Comparison of ENCODE assay signal across 14 cellular contexts in the genomic region with DNA sequence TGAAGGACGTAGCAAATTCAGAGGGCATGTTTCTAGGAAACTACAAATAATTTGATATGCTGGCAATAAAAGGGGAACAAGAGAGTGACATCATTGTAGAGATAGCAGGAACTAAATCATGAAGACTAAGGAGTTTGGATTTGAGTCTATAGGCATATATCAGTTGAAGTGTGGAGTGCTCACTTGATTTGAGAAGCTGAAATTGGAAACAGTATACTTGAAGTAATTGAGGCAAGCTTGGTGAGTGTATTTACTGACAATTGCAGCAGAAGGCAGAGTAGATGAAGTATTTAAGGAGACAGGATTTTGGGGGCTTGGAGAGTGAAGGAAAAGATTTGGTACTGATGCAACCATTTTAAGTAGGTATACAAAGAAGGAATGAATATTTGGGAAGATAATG. TPM values are rescaled to one million over a fixed set of nuclear protein-coding genes. Genes with fewer than 3 reads are reported as not detected.
DNase-seq lines count a peak whose midpoint lies in the region; ATAC-seq and TF ChIP-seq lines count a peak whose summit lies in the region.
"Had no signal": no experiment of that assay in that cellular context is flagged by ENCODE, and none has a peak within 500 bp of the region (broad histone marks: within the 10 kb centered on the region; RNA-seq: fewer than 3 reads in every experiment).

No MANE protein-coding gene starts in this region.

- no peaks in the 10 kb centered on the region for H3K27me3 Mint-ChIP-seq in Calu3 (ENCODE audit: unreplicated experiment)

- no TSS peak for BruUV-seq in Calu3 (replicated peaks; lab: Mats Ljungman, UMichigan)

- H3K4me1 ChIP-seq in fibroblast of lung (ENCODE audit: control insufficient read depth, extremely low read depth, insufficient read depth, low read length) (peaks cover 10% of the 10 kb centered on the region), transverse colon (peaks cover 0 to 6% (median 0%) of the 10 kb centered on the region in 4 donors)
- H3K4me1 ChIP-seq: Peyer's patch had no signal

- H3K27me3 ChIP-seq in fibroblast of lung (ENCODE audit: control insufficient read depth, insufficient read depth, low read length) (no peaks in the 10 kb centered on the region), transverse colon (no peaks in the 10 kb centered on the region)
- H3K27me3 ChIP-seq: Peyer's patch had no signal

- peaks cover 8% of the 10 kb centered on the region for H3K36me3 ChIP-seq in fibroblast of lung (ENCODE audit: control insufficient read depth, insufficient read depth, low read length)
- peaks cover 0 to 20% (median 7%) of the 10 kb centered on the region in 4 donors for H3K36me3 ChIP-seq in transverse colon

- peaks cover 10% of the 10 kb centered on the region for H3K4me1 Mint-ChIP-seq in Calu3 (ENCODE audit: low read depth, unreplicated experiment)

- peaks cover under 1% of the 10 kb centered on the region for H3K36me3 Mint-ChIP-seq in Calu3 (ENCODE audit: insufficient read depth, unreplicated experiment)

- no peak overlapping the region for H3K4me3 Mint-ChIP-seq in Calu3 (ENCODE audit: low read depth, unreplicated experiment)

- H3K4me3 ChIP-seq in fibroblast of lung (replicated peaks in 1 of 4; ENCODE audit: control extremely low read depth in 1 of 4, insufficient read depth in 1 of 4, low read depth in 3 of 4, low read length in 4 of 4) (no peak overlapping the region), transverse colon (no peak overlapping the region)
- H3K4me3 ChIP-seq: Peyer's patch, skin epidermis had no signal

- H3K27ac ChIP-seq in fibroblast of lung (ENCODE audit: insufficient read depth, low read length), result peak overlapping the region; percentile 77
- H3K27ac ChIP-seq in transverse colon, result no peak overlapping the region
- H3K27ac ChIP-seq: Peyer's patch had no signal

- TF ChIP-seq CTCF in Calu3 (IDR thresholded peaks at IDR 0.05; ENCODE audit: unreplicated experiment) (no peak), fibroblast of lung (conservative IDR thresholded peaks at IDR 0.05 in 1 of 2, IDR thresholded peaks at IDR 0.05 in 1 of 2; ENCODE audit: low read depth in 1 of 2, low read length in 2 of 2) (no peak), transverse colon (IDR thresholded peaks at IDR 0.05) (no peak)

- no peaks in the 10 kb centered on the region for H3K79me2 ChIP-seq in fibroblast of lung (ENCODE audit: control insufficient read depth, insufficient read depth, low read length)

- peak overlapping the region; percentile 10 for H3K27ac Mint-ChIP-seq in Calu3 (ENCODE audit: unreplicated experiment)

- H3K9me3 Mint-ChIP-seq in Calu3 (ENCODE audit: low read depth, unreplicated experiment), result no peaks in the 10 kb centered on the region

- CTCF ChIA-PET in Calu3 (lab: Charles Lee), result no interaction called here

- H3K9ac ChIP-seq in fibroblast of lung (ENCODE audit: insufficient read depth, low read length), result no peak overlapping the region

- H2AFZ ChIP-seq in fibroblast of lung (ENCODE audit: low read length), result no peak overlapping the region

- no peaks in the 10 kb centered on the region for H4K20me1 ChIP-seq in fibroblast of lung (ENCODE audit: control insufficient read depth, extremely low read depth, insufficient read depth, low read length)

- ATAC-seq in GM21717 (IDR thresholded peaks at IDR 0.05; ENCODE audit: unreplicated experiment) (peak; percentile 17), HG03039 (IDR thresholded peaks at IDR 0.05; ENCODE audit: unreplicated experiment) (no peak)

- WGBS in transverse colon (ENCODE audit: low coverage in 1 of 2), 2 donors, result 70 to 75% methylated on average over 1 of the region's 1 CpG

- in situ Hi-C loops in transverse colon (cut with MboI; ENCODE audit: low pct_ligation_motif_present in 1 of 4, low pct_unique_long_range_greater_than_20kb in 1 of 4, low sequenced_read_pairs in 3 of 4), result no loop called here

- H3K4me2 ChIP-seq in fibroblast of lung (ENCODE audit: extremely low read depth, insufficient read depth, low read length), result peak overlapping the region; percentile 77

- no peak for TF ChIP-seq POLR2A in transverse colon (IDR thresholded peaks at IDR 0.05)

- intact Hi-C loops in Calu3 (cut with micrococcal nuclease; ENCODE audit: unreplicated experiment) (no loop called here), transverse colon (cut with DNase I; ENCODE audit: low total_unique reads) (no loop called here)

- no peak for DNase-seq in Calu3
- peak; percentile 7 for DNase-seq in OCI-M1 (lab: John Stamatoyannopoulos, UW)
- no peak for DNase-seq in fibroblast of lung (ENCODE audit: low read depth in 2 of 2)
- no peak for DNase-seq in transverse colon
- DNase-seq in DMS153 treated with DMSO at 0.1 percent for 48 hours (lab: John Stamatoyannopoulos, UW; ENCODE audit: unreplicated experiment), result no peak
- no peak for DNase-seq in iPS-NIHi11 (ENCODE audit: low spot score)
- DNase-seq: Peyer's patch, substantia nigra had no signal

- TF ChIP-seq EP300 in transverse colon (IDR thresholded peaks at IDR 0.05; ENCODE audit: low read depth), result no peak

- no peaks in the 10 kb centered on the region for H3K9me3 ChIP-seq in fibroblast of lung (ENCODE audit: control insufficient read depth, insufficient read depth, low read depth, low read length)
- no peaks in the 10 kb centered on the region for H3K9me3 ChIP-seq in transverse colon
- H3K9me3 ChIP-seq: Peyer's patch had no signal

RNA-seq across cellular contexts. Expression of a gene that starts 6.4 kb away (rescaled TPM):
- total RNA-seq in Calu3 (2022) (not detected in 2 replicates), fibroblast of lung (not detected in 2 replicates), transverse colon (not detected)
- not detected in 2 replicates for polyA plus RNA-seq in fibroblast of lung
- polyA plus RNA-seq in fibroblast of lung (2012), result not detected in 2 replicates
- not detected in 2 replicates for polyA minus RNA-seq in fibroblast of lung (ENCODE audit: low replicate concordance)
- total RNA-seq: epithelial cell of proximal tubule, G401, liver, Peyer's patch had no signal
- polyA plus RNA-seq: liver had no signal

RNA-seq across cellular contexts. Expression of a gene that starts 16.7 kb away (rescaled TPM):
- total RNA-seq in Calu3 (2022), result 60.1 and 62.0 TPM in 2 replicates
- total RNA-seq in fibroblast of lung, result 60.9 and 68.8 TPM in 2 replicates
- 67.6 and 70.5 TPM in 2 replicates for polyA plus RNA-seq in fibroblast of lung
- 44.6 and 46.6 TPM in 2 replicates for polyA plus RNA-seq in fibroblast of lung (2012)
- 5.3 and 6.9 TPM in 2 replicates for polyA minus RNA-seq in fibroblast of lung (ENCODE audit: low replicate concordance)
- 10 to 100 TPM in 2 of 4 donors, 1 to 10 TPM in 2; 3.4 to 40.8 (median 23.7) TPM for total RNA-seq in transverse colon
